In genomic region chr15:23686466-23687142, GRCh38 we compare ENCODE assay signal across 10 cellular contexts. TPM values are rescaled to one million over a fixed set of nuclear protein-coding genes. Genes with fewer than 3 reads are reported as not detected.
DNase-seq lines count a peak whose midpoint lies in the region; ATAC-seq, FAIRE-seq and TF ChIP-seq lines count a peak whose summit lies in the region.
"Had no signal": no experiment of that assay in that cellular context is flagged by ENCODE, and none has a peak within 500 bp of the region (broad histone marks: within the 10 kb centered on the region; RNA-seq: fewer than 3 reads in every experiment).

No MANE protein-coding gene starts in this region.

- TF ChIP-seq CTCF in Peyer's patch (IDR thresholded peaks at IDR 0.05): no peak
- no peak for TF ChIP-seq CTCF in endothelial cell of umbilical vein (IDR thresholded peaks at IDR 0.05; ENCODE audit: extremely low read depth in 1 of 2, insufficient read depth in 1 of 2, low read depth in 1 of 2, low read length in 2 of 2)
- no peak for TF ChIP-seq CTCF in testis (IDR thresholded peaks at IDR 0.05)
- no peak for TF ChIP-seq CTCF in OCI-LY7 (conservative IDR thresholded peaks at IDR 0.05; ENCODE audit: low read length)

- POLR2A ChIA-PET in endothelial cell of umbilical vein (lab: Charles Lee) (no interaction called here), OCI-LY7 (lab: Charles Lee) (no interaction called here)

- H4K20me1 ChIP-seq in endothelial cell of umbilical vein (replicated peaks; ENCODE audit: control insufficient read depth, extremely low read depth, insufficient read depth, low read length) (no peaks in the 10 kb centered on the region), OCI-LY7 (ENCODE audit: insufficient read depth, low read length) (no peaks in the 10 kb centered on the region)

- H3K27me3 ChIP-seq in Peyer's patch (no peaks in the 10 kb centered on the region), endothelial cell of umbilical vein (ENCODE audit: control insufficient read depth in 2 of 2, insufficient read depth in 2 of 2, low read length in 2 of 2) (no peaks in the 10 kb centered on the region), testis (no peaks in the 10 kb centered on the region)

- DNase-seq in Peyer's patch (peak in 1 of 3 donors; percentile 46), endothelial cell of umbilical vein (ENCODE audit: low read depth, low spot score) (peak; percentile 2), lung microvascular endothelial cell (ENCODE audit: low read depth in 2 of 2) (peak; percentile 1 to 4), testis (peak; percentile 27), DMS53 (lab: John Stamatoyannopoulos, UW) (no peak), OCI-LY7 (ENCODE audit: low spot score) (no peak)
- DNase-seq: activated CD8-positive, alpha-beta memory T cell treated with anti-CD3 and anti-CD28 coated beads for 24 hours; NCI-H526 treated with DMSO at 0.1 percent for 48 hours had no signal

- peak overlapping the region; percentile 46 for H3K4me2 ChIP-seq in endothelial cell of umbilical vein (ENCODE audit: insufficient read depth, low read length)
- H3K4me2 ChIP-seq in OCI-LY7 (ENCODE audit: low read length): no peak overlapping the region

- BruUV-seq in endothelial cell of umbilical vein (replicated peaks; lab: Mats Ljungman, UMichigan): no TSS peak
- no TSS peak for BruUV-seq in OCI-LY7 (replicated peaks; lab: Mats Ljungman, UMichigan)

- CTCF ChIA-PET in endothelial cell of umbilical vein (lab: Charles Lee) (no interaction called here), OCI-LY7 (lab: Charles Lee; ENCODE audit: unreplicated experiment) (no interaction called here)

- no peaks in the 10 kb centered on the region for H3K4me1 ChIP-seq in Peyer's patch
- no peaks in the 10 kb centered on the region for H3K4me1 ChIP-seq in endothelial cell of umbilical vein (ENCODE audit: control insufficient read depth, extremely low read depth, insufficient read depth, low read length)
- H3K4me1 ChIP-seq in testis: no peaks in the 10 kb centered on the region
- no peaks in the 10 kb centered on the region for H3K4me1 ChIP-seq in OCI-LY7 (ENCODE audit: insufficient read depth, low read length, poor library complexity, severe bottlenecking)

- TF ChIP-seq POLR2A in Peyer's patch (IDR thresholded peaks at IDR 0.05) (no peak), endothelial cell of umbilical vein (IDR thresholded peaks at IDR 0.05; ENCODE audit: low read depth, low read length) (no peak), testis (IDR thresholded peaks at IDR 0.05) (no peak)

- H2AFZ ChIP-seq in endothelial cell of umbilical vein (ENCODE audit: low read depth, low read length): peak overlapping the region; percentile 56
- H2AFZ ChIP-seq in OCI-LY7 (ENCODE audit: low read length): no peak overlapping the region

- H3K9me3 ChIP-seq in Peyer's patch (no peaks in the 10 kb centered on the region), endothelial cell of umbilical vein (replicated peaks; ENCODE audit: control insufficient read depth, insufficient read depth, low read length) (no peaks in the 10 kb centered on the region), testis (no peaks in the 10 kb centered on the region), OCI-LY7 (ENCODE audit: low read length) (no peaks in the 10 kb centered on the region)

- H3K27ac ChIP-seq in Peyer's patch: peak overlapping the region in 1 of 4 donors; percentile 54
- H3K27ac ChIP-seq in endothelial cell of umbilical vein (ENCODE audit: insufficient read depth, low read depth, low read length): no peak overlapping the region
- H3K27ac ChIP-seq in testis: peak overlapping the region; percentile 41 to 44
- no peak overlapping the region for H3K27ac ChIP-seq in OCI-LY7 (ENCODE audit: low read depth, low read length, poor library complexity, severe bottlenecking)
- H3K27ac ChIP-seq: epithelial cell of prostate had no signal

- dilution Hi-C loops in endothelial cell of umbilical vein (cut with MboI; ENCODE audit: extremely low pct_ligation_motif_present, low sequenced_read_pairs): no loop called here

- H3K4me3 ChIP-seq in Peyer's patch (peak overlapping the region; percentile 22 to 63 (median 44)), endothelial cell of umbilical vein (replicated peaks in 1 of 3; ENCODE audit: insufficient read depth in 1 of 3, low read depth in 1 of 3, low read length in 3 of 3) (peak overlapping the region in 1 of 3 experiments; percentile 39), testis (peak overlapping the region; percentile 62 to 64), OCI-LY7 (ENCODE audit: low read depth, low read length, poor library complexity, severe bottlenecking) (no peak overlapping the region)

- no peaks in the 10 kb centered on the region for H3K9me1 ChIP-seq in endothelial cell of umbilical vein (replicated peaks; ENCODE audit: control insufficient read depth, extremely low read depth, insufficient read depth, low read length)

- intact Hi-C loops in endothelial cell of umbilical vein (cut with micrococcal nuclease) (no loop called here), testis (cut with DNase I; ENCODE audit: low total_unique reads) (no loop called here), OCI-LY7 (cut with micrococcal nuclease; ENCODE audit: unreplicated experiment) (loop anchor here (10.0 kb wide), 1 partner anchor 48 kb away; no protein-coding TSS in a partner anchor)

- H3K36me3 ChIP-seq in Peyer's patch (no peaks in the 10 kb centered on the region), endothelial cell of umbilical vein (ENCODE audit: control insufficient read depth in 2 of 2, extremely low read depth in 1 of 2, insufficient read depth in 2 of 2, low read length in 2 of 2) (no peaks in the 10 kb centered on the region), testis (ENCODE audit: low read depth, missing control alignments) (no peaks in the 10 kb centered on the region), OCI-LY7 (ENCODE audit: insufficient read depth, low read length) (no peaks in the 10 kb centered on the region)

- no peak for FAIRE-seq in endothelial cell of umbilical vein (lab: Jason Lieb, UNC)

- H3K9ac ChIP-seq in endothelial cell of umbilical vein (replicated peaks; ENCODE audit: extremely low read depth, insufficient read depth, low read length): no peak overlapping the region

- H3K79me2 ChIP-seq in endothelial cell of umbilical vein (ENCODE audit: control insufficient read depth, insufficient read depth, low read length) (no peaks in the 10 kb centered on the region), OCI-LY7 (ENCODE audit: insufficient read depth, low read depth, low read length) (no peaks in the 10 kb centered on the region)

- WGBS in testis, 2 donors: 37% methylated on average over 50 of the region's 57 CpGs; no CpG with 5 or more reads in 1 of the 2 donors

- no peak for ATAC-seq in GM18519 (IDR thresholded peaks at IDR 0.05; ENCODE audit: low FRiP score, unreplicated experiment)

- no peaks in the 10 kb centered on the region for H3K9me2 ChIP-seq in OCI-LY7 (ENCODE audit: insufficient read depth, low read length)

TF ChIP-seq in endothelial cell of umbilical vein, 7 proteins besides CTCF, POLR2A, EP300 and RAD21:
- TF ChIP-seq POLR2AphosphoS5 (IDR thresholded peaks at IDR 0.05; ENCODE audit: insufficient read depth, low read depth, low read length) (no peak), MAX (IDR thresholded peaks at IDR 0.05; ENCODE audit: insufficient read depth, insufficient read length) (no peak), GATA2 (IDR thresholded peaks at IDR 0.05; ENCODE audit: insufficient read depth, insufficient read length, low read depth, low read length) (no peak), MYC (IDR thresholded peaks at IDR 0.05; ENCODE audit: low read depth, low read length) (no peak), FOS (IDR thresholded peaks at IDR 0.05; ENCODE audit: borderline replicate concordance, insufficient read depth, low read length) (no peak), JUN (IDR thresholded peaks at IDR 0.05; ENCODE audit: borderline replicate concordance, insufficient read depth, insufficient read length, low read depth) (no peak), EZH2 (IDR thresholded peaks at IDR 0.05; ENCODE audit: borderline replicate concordance, low read depth, low read length, severe bottlenecking) (no peak)
TF ChIP-seq in endothelial cell of umbilical vein: peak in this region for 0.

RNA-seq across cellular contexts. Expression of gene NDN, which starts 0.5 kb away (rescaled TPM):
- 10 to 100 TPM in 3 of 4 donors, 1 to 10 TPM in 1; 9.9 to 23.8 (median 18.0) TPM for total RNA-seq in Peyer's patch
- total RNA-seq in endothelial cell of umbilical vein: 19.0 and 19.2 TPM in 2 replicates
- polyA plus RNA-seq in endothelial cell of umbilical vein: 23.1 and 26.7 TPM in 2 replicates
- 10.2 and 15.1 TPM in 2 replicates for polyA plus RNA-seq in endothelial cell of umbilical vein (2011; cell fraction: cytosol; rRNA removed)
- 3.7 and 4.7 TPM in 2 replicates for polyA plus RNA-seq in endothelial cell of umbilical vein (2011; cell fraction: nucleus; rRNA removed)
- 0.25 and 1.4 TPM in 2 replicates for polyA plus RNA-seq in endothelial cell of umbilical vein (2012)
- polyA minus RNA-seq in endothelial cell of umbilical vein: 5.3 and 7.2 TPM in 2 replicates
- polyA minus RNA-seq in endothelial cell of umbilical vein (2011; cell fraction: cytosol; rRNA and poly(A)+ RNA removed): not detected
- polyA minus RNA-seq in endothelial cell of umbilical vein (2011; cell fraction: nucleus; rRNA and poly(A)+ RNA removed): 1.5 and 1.7 TPM in 2 replicates
- total RNA-seq in lung microvascular endothelial cell: 25.3 and 26.8 TPM in 2 replicates
- 100 to 1,000 TPM in 1 of 2 donors, 10 to 100 TPM in 1; 66.5 to 117 TPM for total RNA-seq in testis
- 60.7 TPM for polyA plus RNA-seq in testis (ENCODE audit: insufficient read depth, low read depth, low replicate concordance)
- total RNA-seq in OCI-LY7 (2014; rRNA removed; shearing (Covaris generic)): not detected in 2 replicates
- total RNA-seq in OCI-LY7 (2022): not detected in 2 replicates

RNA-seq across cellular contexts. Expression of gene MAGEL2, which starts 38.9 kb away (rescaled TPM):
- total RNA-seq in Peyer's patch (under 1 TPM in 1 of 4 donors, not detected in 3; 0.13 TPM), endothelial cell of umbilical vein (not detected in 2 replicates), lung microvascular endothelial cell (under 0.01 TPM in 1 of 2 replicates, not detected in the other), testis (1 to 10 TPM; 1.9 to 3.5 TPM), OCI-LY7 (2022) (not detected in 2 replicates)
- polyA plus RNA-seq in endothelial cell of umbilical vein (not detected in 2 replicates), testis (ENCODE audit: insufficient read depth, low read depth, low replicate concordance) (5.8 TPM)
- polyA plus RNA-seq in endothelial cell of umbilical vein (2011; cell fraction: cytosol; rRNA removed): not detected in 2 replicates
- polyA plus RNA-seq in endothelial cell of umbilical vein (2011; cell fraction: nucleus; rRNA removed): not detected in 2 replicates
- polyA plus RNA-seq in endothelial cell of umbilical vein (2012): 0.08 TPM in 1 of 2 replicates, not detected in the other
- not detected in 2 replicates for polyA minus RNA-seq in endothelial cell of umbilical vein
- polyA minus RNA-seq in endothelial cell of umbilical vein (2011; cell fraction: cytosol; rRNA and poly(A)+ RNA removed): not detected
- not detected in 2 replicates for polyA minus RNA-seq in endothelial cell of umbilical vein (2011; cell fraction: nucleus; rRNA and poly(A)+ RNA removed)
- not detected in 2 replicates for total RNA-seq in OCI-LY7 (2014; rRNA removed; shearing (Covaris generic))

Comparison
In these comparisons a context has a peak if more than half of its experiments do, and no peak if none do; other contexts are left out.
1. DNase-seq: peak in endothelial cell of umbilical vein (single experiment), lung microvascular endothelial cell (2 of 2) and testis (single experiment); none in DMS53 (single experiment) and OCI-LY7 (single experiment).
2. H3K27ac ChIP-seq: peak in testis (2 of 2); none in endothelial cell of umbilical vein (single experiment) and OCI-LY7 (single experiment).
3. RNA of gene NDN, which starts 0.5 kb away (total RNA-seq): 66.5 to 117 TPM in testis, 25.3 to 26.8 TPM in lung microvascular endothelial cell, 9.9 to 23.8 TPM in Peyer's patch and 19.0 to 19.2 TPM in endothelial cell of umbilical vein; not detected in OCI-LY7; every median in the first group is over 10 times any median in the second.